In the genomic region with DNA sequence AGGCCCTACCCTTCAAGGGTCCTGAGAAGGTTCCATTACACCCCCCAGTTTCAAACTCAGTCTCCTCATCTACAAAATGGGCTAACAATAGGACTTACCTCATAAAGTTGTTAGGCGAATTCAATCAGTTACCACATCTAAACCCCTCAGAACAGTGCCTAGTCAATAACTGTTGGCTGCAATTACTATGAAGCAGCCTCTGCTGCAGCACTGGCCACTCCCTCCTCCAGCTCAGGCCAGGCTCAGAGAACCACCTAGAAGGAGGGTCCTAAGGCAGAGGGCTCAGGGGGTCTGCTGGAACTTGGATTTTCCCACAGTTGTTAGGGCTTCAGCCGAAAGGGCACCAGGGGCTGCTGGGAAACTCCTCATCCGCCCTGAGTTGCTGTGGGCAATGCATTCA, we compare ENCODE assay signal across 26 cellular contexts. TPM values are rescaled to one million over a fixed set of nuclear protein-coding genes. Genes with fewer than 3 reads are reported as not detected.
"Had no signal": no experiment of that assay in that cellular context is flagged by ENCODE, and none has a peak within 500 bp of the region (broad histone marks: within the 10 kb centered on the region; RNA-seq: fewer than 3 reads in every experiment).

No MANE protein-coding gene starts in this region.

- ATAC-seq: activated CD4-positive, CD25-positive, alpha-beta regulatory T cell treated with anti-CD3 and anti-CD28 coated beads, Interleukin-2, amount 50 U/mL, for 24 hours; mucosa of descending colon; right cardiac atrium; T-helper 17 cell had no signal

- H3K9me3 ChIP-seq: adrenal gland, mucosa of descending colon, neutrophil, ovary, spleen, uterus had no signal

- H3K36me3 ChIP-seq: adrenal gland, cardiac muscle cell, neutrophil, ovary, spleen, uterus, WERI-Rb-1 had no signal

- H3K36me3 Mint-ChIP-seq: activated naive CD8-positive, alpha-beta T cell; immature natural killer cell had no signal

- H3K27me3 ChIP-seq: adrenal gland, cardiac muscle cell, ovary, uterus had no signal

- H3K4me3 ChIP-seq: adrenal gland, cardiac muscle cell, lung, mucosa of descending colon, ovary, spleen, uterus had no signal

- H3K9me3 Mint-ChIP-seq: immature natural killer cell had no signal

- DNase-seq: activated CD4-positive, alpha-beta T cell treated with anti-CD3 and anti-CD28 coated beads for 48 hours; activated CD4-positive, alpha-beta T cell treated with anti-CD3 and anti-CD28 coated beads, Interleukin-2, amount 50 U/mL, for 48 hours; activated CD8-positive, alpha-beta memory T cell treated with anti-CD3 and anti-CD28 coated beads for 24 hours; activated effector memory CD4-positive, alpha-beta T cell treated with Interleukin-2 at 50 U/mL for 16 hours; activated naive CD4-positive, alpha-beta T cell treated with Interleukin-2 at 50 U/mL for 16 hours; adrenal gland; aorta; hypothalamus; immature natural killer cell; kidney; mucosa of descending colon; nephron progenitor cell; ovary; right cardiac atrium; spleen; stimulated activated naive CD4-positive, alpha-beta T cell; T-helper 17 cell; T1000; uterus; WERI-Rb-1 had no signal

- H3K27ac ChIP-seq: cardiac muscle cell, neutrophil, ovary, uterus, WERI-Rb-1 had no signal

- H3K4me3 Mint-ChIP-seq: activated naive CD8-positive, alpha-beta T cell; brain; immature natural killer cell; nephron progenitor cell; T-helper 17 cell had no signal

- H3K27me3 Mint-ChIP-seq: brain, T-helper 17 cell had no signal

- H3K27ac Mint-ChIP-seq: activated naive CD8-positive, alpha-beta T cell; brain; immature natural killer cell; nephron progenitor cell; T-helper 17 cell had no signal

RNA-seq across cellular contexts. Expression of a gene that starts 30.7 kb away (rescaled TPM):
- total RNA-seq: T-helper 17 cell had no signal
- polyA plus RNA-seq: immature natural killer cell had no signal
